ENCODE assay signal across 8 cellular contexts in genomic region chr19:58554494-58555368, GRCh38.
A peak's percentile ranks its signal among the peaks of the same experiment; 100 is the strongest.
DNase-seq lines count a peak whose midpoint lies in the region; ATAC-seq and TF ChIP-seq lines count a peak whose summit lies in the region.

CHMP2A (minus strand) TSS chr19:58555105; CDS start chr19:58554212, 893 bp downstream.

- peak; percentile 15 for ATAC-seq in HG02973 (IDR thresholded peaks at IDR 0.05; ENCODE audit: unreplicated experiment)

- TF ChIP-seq CTCF in cardiac fibroblast (IDR thresholded peaks at IDR 0.05; ENCODE audit: low read depth, low read length) = no peak

- H3K4me3 ChIP-seq in GM08714 (ENCODE audit: low read length) = peak within 1 kb of the TSS; percentile 78
- peak within 1 kb of the TSS; percentile 80 to 86 for H3K4me3 ChIP-seq in cardiac fibroblast (replicated peaks in 1 of 2; ENCODE audit: low read depth in 2 of 2, low read length in 2 of 2)

- peak; percentile 97 to 98 (median 97) for DNase-seq in T-helper 2 cell
- peak; percentile 98 for DNase-seq in cardiac fibroblast (ENCODE audit: low read depth in 2 of 2)
- peak; percentile 98 for DNase-seq in islet precursor cell
- peak; percentile 99 for DNase-seq in stimulated activated CD4-positive, alpha-beta T cell treated with anti-CD3 and anti-CD28 coated beads, Interleukin-15, amount 100 ng/mL, for 24 hours
- no peak for DNase-seq in NCI-H146 treated with DMSO at 0.1 percent for 48 hours (lab: John Stamatoyannopoulos, UW; ENCODE audit: unreplicated experiment)
- DNase-seq in amygdala (lab: John Stamatoyannopoulos, UW) = no peak

Comparison
In these comparisons a context has a peak if more than half of its experiments do, and no peak if none do; other contexts are left out.
1. DNase-seq: peak in T-helper 2 cell (5 of 5), cardiac fibroblast (2 of 2), islet precursor cell (single experiment) and stimulated activated CD4-positive, alpha-beta T cell treated with anti-CD3 and anti-CD28 coated beads, Interleukin-15, amount 100 ng/mL, for 24 hours (single experiment); none in NCI-H146 treated with DMSO at 0.1 percent for 48 hours (single experiment) and amygdala (0 of 56).